ENCODE assay signal across 30 cellular contexts in genomic region chrY:2859782-2860181, GRCh38. TPM values are rescaled to one million over a fixed set of nuclear protein-coding genes. Genes with fewer than 3 reads are reported as not detected.
DNase-seq lines count a peak whose midpoint lies in the region; ATAC-seq and TF ChIP-seq lines count a peak whose summit lies in the region.
"Had no signal": no experiment of that assay in that cellular context is flagged by ENCODE, and none has a peak within 500 bp of the region (broad histone marks: within the 10 kb centered on the region; RNA-seq: fewer than 3 reads in every experiment).

No MANE protein-coding gene starts in this region.

- no peaks in the 10 kb centered on the region for H3K9me3 Mint-ChIP-seq in CD8-positive, alpha-beta T cell
- H3K9me3 Mint-ChIP-seq in T-helper 2 cell treated with Interferon-gamma antibody and Interleukin-4, amounts not matched to agents 5 μg/mL and 100 μg/mL, for 36 hours, result no peaks in the 10 kb centered on the region
- H3K9me3 Mint-ChIP-seq: central memory CD8-positive, alpha-beta T cell; neural crest cell had no signal

- intact Hi-C loops in CD8-positive, alpha-beta T cell (cut with DNase I, micrococcal nuclease), result no loop called here

- no peak for TF ChIP-seq CTCF in CD8-positive, alpha-beta T cell (IDR thresholded peaks at IDR 0.05)

- CTCF ChIA-PET in CD8-positive, alpha-beta T cell (lab: Charles Lee), result no interaction called here

- H3K27ac ChIP-seq in CD8-positive, alpha-beta T cell (ENCODE audit: low read depth, low read length), result no peak overlapping the region
- peak overlapping the region; percentile 38 for H3K27ac ChIP-seq in epithelial cell of prostate
- H3K27ac ChIP-seq: ascending aorta, heart left ventricle, lower lobe of right lung, pancreas, SJCRH30 had no signal

- POLR2A ChIA-PET in CD8-positive, alpha-beta T cell (lab: Charles Lee), result no interaction called here

- no peaks in the 10 kb centered on the region for H3K27me3 Mint-ChIP-seq in CD8-positive, alpha-beta T cell (ENCODE audit: low read depth)
- H3K27me3 Mint-ChIP-seq in T-helper 2 cell treated with Interferon-gamma antibody and Interleukin-4, amounts not matched to agents 5 μg/mL and 100 μg/mL, for 36 hours (ENCODE audit: low read depth), result no peaks in the 10 kb centered on the region
- H3K27me3 Mint-ChIP-seq: central memory CD8-positive, alpha-beta T cell had no signal

- peak; percentile 21 for DNase-seq in A172 (ENCODE audit: low spot score)
- no peak for DNase-seq in CD8-positive, alpha-beta T cell
- DNase-seq in T-helper 2 cell treated with Interferon-gamma antibody and Interleukin-4, amounts not matched to agents 5 μg/mL and 100 μg/mL, for 36 hours (ENCODE audit: low spot score), result no peak
- no peak for DNase-seq in epithelial cell of prostate (ENCODE audit: low read depth, low spot score)
- no peak for DNase-seq in MV-4-11 (lab: John Stamatoyannopoulos, UW)
- DNase-seq in cerebellar nuclear complex (lab: John Stamatoyannopoulos, UW), result no peak
- no peak for DNase-seq in MG63
- DNase-seq: activated CD4-positive, alpha-beta T cell treated with anti-CD3 and anti-CD28 coated beads for 1 hour; activated CD8-positive, alpha-beta memory T cell treated with anti-CD3 and anti-CD28 coated beads for 24 hours; activated gamma-delta T cell treated with Interleukin-2 at 50 U/mL for 16 hours; C1 segment of cervical spinal cord; Calu3; heart left ventricle; lower lobe of right lung; MM.1S; mucosa of descending colon; NCI-H1417; NCI-H2029 treated with DMSO at 0.1 percent for 48 hours; NCI-H2227 treated with DMSO at 0.1 percent for 48 hours; pancreas; retina; SJCRH30; small intestine; stimulated activated CD8-positive, alpha-beta memory T cell treated with anti-CD3 and anti-CD28 coated beads, Interleukin-4, amount 100 ng/mL, for 48 hours; transverse colon had no signal

- H3K36me3 ChIP-seq in CD8-positive, alpha-beta T cell (ENCODE audit: insufficient read depth, low read length), result peaks cover 5% of the 10 kb centered on the region
- H3K36me3 ChIP-seq in MG63, result peaks cover 99% of the 10 kb centered on the region
- H3K36me3 ChIP-seq: ascending aorta, pancreas, SJCRH30, transverse colon had no signal

- H3K27ac Mint-ChIP-seq in CD8-positive, alpha-beta T cell, result peak overlapping the region; percentile 87
- peak overlapping the region; percentile 90 for H3K27ac Mint-ChIP-seq in T-helper 2 cell treated with Interferon-gamma antibody and Interleukin-4, amounts not matched to agents 5 μg/mL and 100 μg/mL, for 36 hours

- no peaks in the 10 kb centered on the region for H3K9me3 ChIP-seq in CD8-positive, alpha-beta T cell (ENCODE audit: low read length)
- H3K9me3 ChIP-seq in MG63, result no peaks in the 10 kb centered on the region
- H3K9me3 ChIP-seq: ascending aorta, heart left ventricle, lower lobe of right lung, mucosa of descending colon, pancreas, SJCRH30, transverse colon had no signal

- H3K4me3 Mint-ChIP-seq in CD8-positive, alpha-beta T cell, result no peak overlapping the region
- peak overlapping the region; percentile 75 for H3K4me3 Mint-ChIP-seq in T-helper 2 cell treated with Interferon-gamma antibody and Interleukin-4, amounts not matched to agents 5 μg/mL and 100 μg/mL, for 36 hours
- H3K4me3 Mint-ChIP-seq: central memory CD8-positive, alpha-beta T cell; neural crest cell had no signal

- no peak overlapping the region for H3K4me3 ChIP-seq in CD8-positive, alpha-beta T cell (ENCODE audit: low read depth, low read length)
- no peak overlapping the region for H3K4me3 ChIP-seq in MG63
- H3K4me3 ChIP-seq: ascending aorta, heart left ventricle, K562, lower lobe of right lung, mucosa of descending colon, pancreas, SJCRH30, transverse colon had no signal

- no peak for ATAC-seq in CD8-positive, alpha-beta T cell
- ATAC-seq: heart left ventricle, K562, lower lobe of right lung, mucosa of descending colon, pancreas had no signal

- peaks cover 51% of the 10 kb centered on the region for H3K4me1 Mint-ChIP-seq in CD8-positive, alpha-beta T cell (ENCODE audit: low read depth)
- H3K4me1 Mint-ChIP-seq in T-helper 2 cell treated with Interferon-gamma antibody and Interleukin-4, amounts not matched to agents 5 μg/mL and 100 μg/mL, for 36 hours (ENCODE audit: low read depth), result peaks cover 62% of the 10 kb centered on the region
- H3K4me1 Mint-ChIP-seq: neural crest cell had no signal

- peaks cover 91% of the 10 kb centered on the region for H3K36me3 Mint-ChIP-seq in CD8-positive, alpha-beta T cell
- peaks cover 89% of the 10 kb centered on the region for H3K36me3 Mint-ChIP-seq in T-helper 2 cell treated with Interferon-gamma antibody and Interleukin-4, amounts not matched to agents 5 μg/mL and 100 μg/mL, for 36 hours (ENCODE audit: low read depth)

- H3K4me1 ChIP-seq in CD8-positive, alpha-beta T cell (ENCODE audit: insufficient read depth, low read length), result peaks cover 23% of the 10 kb centered on the region
- H3K4me1 ChIP-seq: ascending aorta, lower lobe of right lung, pancreas, SJCRH30 had no signal

- H3K27me3 ChIP-seq in CD8-positive, alpha-beta T cell (ENCODE audit: insufficient read depth, low read length), result no peaks in the 10 kb centered on the region
- no peaks in the 10 kb centered on the region for H3K27me3 ChIP-seq in MG63
- H3K27me3 ChIP-seq: ascending aorta, heart left ventricle, pancreas, SJCRH30, transverse colon had no signal

RNA-seq across cellular contexts. Expression of gene RPS4Y1, which starts 18.4 kb away (rescaled TPM):
- 467 and 512 TPM in 2 replicates for total RNA-seq in A172 (2014; rRNA removed; shearing (Covaris generic))
- 100 to 1,000 TPM; 510 to 516 TPM for total RNA-seq in CD8-positive, alpha-beta T cell
- total RNA-seq in MG63 (2014; rRNA removed; shearing (Covaris generic); ENCODE audit: low replicate concordance), result 1,185 and 1,340 TPM in 2 replicates
- total RNA-seq: ascending aorta, Calu3, dermis microvascular lymphatic vessel endothelial cell, neural crest cell had no signal
